Comparison of ENCODE assay signal across 1 cellular context in the genomic region with DNA sequence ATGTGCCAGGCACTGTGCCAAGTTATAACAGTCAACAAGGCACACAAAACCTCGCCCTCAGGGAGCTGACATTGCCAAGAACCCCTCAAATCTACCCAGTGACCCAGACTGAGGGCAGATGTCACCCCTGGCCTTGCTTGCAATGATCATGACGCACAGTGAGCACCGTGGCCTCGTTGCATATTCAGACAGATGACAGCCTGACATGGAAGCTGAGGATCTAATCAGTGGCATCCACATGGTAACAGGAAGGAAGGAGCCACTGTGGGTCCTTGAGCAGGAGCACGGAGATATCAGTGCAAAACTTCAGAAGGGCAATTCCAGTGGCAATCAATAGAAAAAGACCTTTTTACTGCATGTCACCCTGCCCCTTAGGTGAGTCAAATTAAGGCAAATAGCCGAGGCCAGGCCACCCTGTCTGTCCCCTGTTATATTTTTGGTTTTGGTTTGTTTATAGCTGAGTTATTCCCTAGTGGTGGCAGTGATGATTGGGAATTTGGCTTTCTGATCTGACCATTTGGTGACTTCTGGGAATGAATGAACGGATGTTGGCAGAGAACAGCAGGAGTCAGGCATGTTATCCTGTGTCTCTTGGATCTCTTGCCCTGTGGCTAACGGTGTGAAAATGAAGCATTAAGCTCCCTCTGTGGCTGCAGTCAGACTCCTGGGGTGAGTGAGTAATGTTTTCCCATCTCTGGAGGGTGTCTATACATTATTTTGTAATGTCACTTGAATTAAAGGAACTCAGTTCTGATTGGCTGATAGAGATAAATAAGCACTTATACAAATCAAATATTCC.
TF ChIP-seq lines count a peak whose summit lies in the region.

No MANE protein-coding gene starts in this region.

TF ChIP-seq in endothelial cell of umbilical vein, 7 proteins besides CTCF, POLR2A, EP300 and RAD21:
- no peak for TF ChIP-seq JUN (IDR thresholded peaks at IDR 0.05; ENCODE audit: borderline replicate concordance, insufficient read depth, insufficient read length, low read depth)
- TF ChIP-seq, protein P1, sequence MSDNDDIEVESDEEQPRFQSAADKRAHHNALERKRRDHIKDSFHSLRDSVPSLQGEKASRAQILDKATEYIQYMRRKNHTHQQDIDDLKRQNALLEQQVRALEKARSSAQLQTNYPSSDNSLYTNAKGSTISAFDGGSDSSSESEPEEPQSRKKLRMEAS (IDR thresholded peaks at IDR 0.05; ENCODE audit: insufficient read depth, insufficient read length), result no peak
- TF ChIP-seq POLR2AphosphoS5 (IDR thresholded peaks at IDR 0.05; ENCODE audit: insufficient read depth, low read depth, low read length), result no peak
- TF ChIP-seq MYC (IDR thresholded peaks at IDR 0.05; ENCODE audit: low read depth, low read length), result no peak
- no peak for TF ChIP-seq GATA2 (IDR thresholded peaks at IDR 0.05; ENCODE audit: insufficient read depth, insufficient read length, low read depth, low read length)
- TF ChIP-seq EZH2 (IDR thresholded peaks at IDR 0.05; ENCODE audit: borderline replicate concordance, low read depth, low read length, severe bottlenecking), result no peak
- TF ChIP-seq FOS (IDR thresholded peaks at IDR 0.05; ENCODE audit: borderline replicate concordance, insufficient read depth, low read length), result no peak
TF ChIP-seq in endothelial cell of umbilical vein: peak in this region for 0.
